Comparison of ENCODE assay signal across 18 cellular contexts in the genomic region with DNA sequence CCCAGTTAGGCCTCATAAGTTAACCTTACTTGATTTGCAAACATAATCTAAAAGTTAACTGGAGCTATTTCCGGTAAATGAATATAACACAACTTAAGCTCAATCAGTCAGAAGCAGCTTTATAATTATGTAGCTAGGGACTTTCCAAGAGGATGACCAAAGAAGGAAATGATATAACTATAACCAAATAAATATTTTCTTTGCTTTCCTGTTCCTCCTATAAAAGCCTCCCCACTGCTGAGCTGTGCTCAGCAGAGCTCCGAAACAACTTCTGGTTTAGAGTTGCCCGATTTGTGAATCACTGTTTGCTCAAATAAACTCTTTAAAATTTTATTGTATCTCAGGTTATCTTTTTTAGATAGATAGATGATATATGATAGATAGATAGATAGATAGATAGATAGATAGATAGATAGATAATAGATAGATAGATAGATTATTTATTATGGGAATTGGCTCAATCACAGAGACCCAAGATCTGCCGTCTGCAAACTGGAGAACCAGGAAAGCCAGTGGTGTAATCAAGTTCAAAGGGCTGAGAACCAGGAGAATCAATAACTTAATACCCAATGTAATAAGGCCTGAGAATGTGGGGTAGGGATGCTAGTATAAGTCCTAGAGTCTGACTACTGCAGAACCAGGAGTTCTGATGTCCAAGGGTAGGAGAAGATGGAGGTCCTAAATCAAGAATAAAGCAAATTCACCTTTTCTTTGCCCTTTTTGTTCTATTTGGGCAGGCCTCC. TPM values are rescaled to one million over a fixed set of nuclear protein-coding genes. Genes with fewer than 3 reads are reported as not detected.
DNase-seq lines count a peak whose midpoint lies in the region; ATAC-seq, FAIRE-seq and TF ChIP-seq lines count a peak whose summit lies in the region.
"Had no signal": no experiment of that assay in that cellular context is flagged by ENCODE, and none has a peak within 500 bp of the region (broad histone marks: within the 10 kb centered on the region; RNA-seq: fewer than 3 reads in every experiment).

No MANE protein-coding gene starts in this region.

- TF ChIP-seq POLR2A in K562 (conservative IDR thresholded peaks at IDR 0.05) (no peak), endothelial cell of umbilical vein (IDR thresholded peaks at IDR 0.05; ENCODE audit: low read depth, low read length) (no peak), breast epithelium (IDR thresholded peaks at IDR 0.05) (no peak)

- in situ Hi-C loops in K562 (cut with MboI), result no loop called here

- H3K4me3 ChIP-seq in LNCaP clone FGC (ENCODE audit: low read depth, low read length) (no peak overlapping the region), K562 (no peak overlapping the region), endothelial cell of umbilical vein (replicated peaks in 1 of 3; ENCODE audit: insufficient read depth in 1 of 3, low read depth in 1 of 3, low read length in 3 of 3) (no peak overlapping the region), breast epithelium (no peak overlapping the region)
- H3K4me3 ChIP-seq: GM23248, HAP-1 had no signal

- CTCF ChIA-PET in K562 (lab: Yijun Ruan, JAX; ENCODE audit: low intra/inter-chr PET ratio) (no interaction called here), endothelial cell of umbilical vein (lab: Charles Lee) (interaction anchor here (0.8 kb wide), 1 partner anchor 9 kb away, joined by 3 read pairs; no protein-coding TSS in a partner anchor)

- TF ChIP-seq EP300 in K562 (IDR thresholded peaks at IDR 0.05; ENCODE audit: low read length), result no peak

- H3K9ac ChIP-seq in K562 (ENCODE audit: insufficient read depth in 1 of 2, low read depth in 2 of 2, low read length in 2 of 2) (no peak overlapping the region), endothelial cell of umbilical vein (replicated peaks; ENCODE audit: extremely low read depth, insufficient read depth, low read length) (no peak overlapping the region)
- H3K9ac ChIP-seq: GM23248 had no signal

- no peaks in the 10 kb centered on the region for H3K9me3 ChIP-seq in K562 (replicated peaks; ENCODE audit: control insufficient read depth, insufficient read depth, low read depth, low read length)
- H3K9me3 ChIP-seq in endothelial cell of umbilical vein (replicated peaks; ENCODE audit: control insufficient read depth, insufficient read depth, low read length), result no peaks in the 10 kb centered on the region
- H3K9me3 ChIP-seq in breast epithelium, result no peaks in the 10 kb centered on the region
- H3K9me3 ChIP-seq: BE2C, Caco-2, HAP-1 had no signal

- DNase-seq in LNCaP clone FGC (ENCODE audit: low read depth) (peak; percentile 48), K562 (ENCODE audit: extremely low read depth in 1 of 4, low spot score in 3 of 4) (no peak), endothelial cell of umbilical vein (ENCODE audit: low read depth, low spot score) (peak; percentile 9), breast epithelium (ENCODE audit: low spot score in 2 of 2) (no peak), putamen (ENCODE audit: low spot score) (no peak)
- no peak for DNase-seq in stimulated activated CD4-positive, alpha-beta T cell treated with anti-CD3 and anti-CD28 coated beads, Interleukin-2, amount 100 ng/mL, for 24 hours
- DNase-seq: ACHN; BE2C; C1 segment of cervical spinal cord; Caco-2; CD4-positive, CD25-positive, alpha-beta regulatory T cell; GDM1; GM23248 had no signal

- H2AFZ ChIP-seq in K562 (ENCODE audit: low read depth, low read length), result no peak overlapping the region
- H2AFZ ChIP-seq in endothelial cell of umbilical vein (ENCODE audit: low read depth, low read length), result no peak overlapping the region
- H2AFZ ChIP-seq: GM23248 had no signal

- TF ChIP-seq CTCF in LNCaP clone FGC (IDR thresholded peaks at IDR 0.05; ENCODE audit: control insufficient read depth, extremely low read depth, insufficient read depth) (no peak), K562 (IDR thresholded peaks at IDR 0.05 in 2 of 3, conservative IDR thresholded peaks at IDR 0.05 in 1 of 3; ENCODE audit: insufficient read depth in 2 of 3, low read depth in 1 of 3, low read length in 3 of 3) (no peak), endothelial cell of umbilical vein (IDR thresholded peaks at IDR 0.05; ENCODE audit: extremely low read depth in 1 of 2, insufficient read depth in 1 of 2, low read depth in 1 of 2, low read length in 2 of 2) (no peak), breast epithelium (IDR thresholded peaks at IDR 0.05) (no peak)

- no peaks in the 10 kb centered on the region for H3K27me3 ChIP-seq in K562 (ENCODE audit: control insufficient read depth in 2 of 2, insufficient read depth in 2 of 2, low read length in 2 of 2)
- no peaks in the 10 kb centered on the region for H3K27me3 ChIP-seq in endothelial cell of umbilical vein (ENCODE audit: control insufficient read depth in 2 of 2, insufficient read depth in 2 of 2, low read length in 2 of 2)
- no peaks in the 10 kb centered on the region for H3K27me3 ChIP-seq in breast epithelium
- H3K27me3 ChIP-seq: BE2C had no signal

- intact Hi-C loops in K562 (cut with micrococcal nuclease), result no loop called here
- intact Hi-C loops in endothelial cell of umbilical vein (cut with micrococcal nuclease), result no loop called here
- intact Hi-C loops in breast epithelium (cut with DNase I; ENCODE audit: low total_unique reads), result no loop called here

- no peaks in the 10 kb centered on the region for H4K20me1 ChIP-seq in K562 (replicated peaks; ENCODE audit: control insufficient read depth, insufficient read depth, low read length)
- H4K20me1 ChIP-seq in endothelial cell of umbilical vein (replicated peaks; ENCODE audit: control insufficient read depth, extremely low read depth, insufficient read depth, low read length), result no peaks in the 10 kb centered on the region

- H3K9me1 ChIP-seq in K562 (ENCODE audit: control insufficient read depth, insufficient read depth, low read length), result no peaks in the 10 kb centered on the region
- no peaks in the 10 kb centered on the region for H3K9me1 ChIP-seq in endothelial cell of umbilical vein (replicated peaks; ENCODE audit: control insufficient read depth, extremely low read depth, insufficient read depth, low read length)

- H3K27ac ChIP-seq in K562 (ENCODE audit: extremely low read depth, low read depth, low read length), result no peak overlapping the region
- no peak overlapping the region for H3K27ac ChIP-seq in endothelial cell of umbilical vein (ENCODE audit: insufficient read depth, low read depth, low read length)
- no peak overlapping the region for H3K27ac ChIP-seq in breast epithelium
- H3K27ac ChIP-seq: GM23248, HL-60 had no signal

- BruUV-seq in K562 (replicated peaks; lab: Mats Ljungman, UMichigan) (no TSS peak), endothelial cell of umbilical vein (replicated peaks; lab: Mats Ljungman, UMichigan) (no TSS peak)

- H3K36me3 ChIP-seq in K562 (ENCODE audit: control insufficient read depth, insufficient read depth, low read length) (peaks cover 30% of the 10 kb centered on the region), endothelial cell of umbilical vein (ENCODE audit: control insufficient read depth in 2 of 2, extremely low read depth in 1 of 2, insufficient read depth in 2 of 2, low read length in 2 of 2) (no peaks in the 10 kb centered on the region), breast epithelium (peaks cover 5% of the 10 kb centered on the region)
- H3K36me3 ChIP-seq: BE2C had no signal

- no peaks in the 10 kb centered on the region for H3K79me2 ChIP-seq in K562 (ENCODE audit: control insufficient read depth, insufficient read depth, low read length)
- H3K79me2 ChIP-seq in endothelial cell of umbilical vein (ENCODE audit: control insufficient read depth, insufficient read depth, low read length), result no peaks in the 10 kb centered on the region

- H3K4me1 ChIP-seq in K562 (replicated peaks in 1 of 2; ENCODE audit: control insufficient read depth in 2 of 2, insufficient read depth in 2 of 2, low read length in 2 of 2), result no peaks in the 10 kb centered on the region
- no peaks in the 10 kb centered on the region for H3K4me1 ChIP-seq in endothelial cell of umbilical vein (ENCODE audit: control insufficient read depth, extremely low read depth, insufficient read depth, low read length)
- no peaks in the 10 kb centered on the region for H3K4me1 ChIP-seq in breast epithelium
- H3K4me1 ChIP-seq: BE2C, Caco-2 had no signal

- POLR2A ChIA-PET in K562 (lab: Yijun Ruan, JAX), result no interaction called here
- POLR2A ChIA-PET in endothelial cell of umbilical vein (lab: Charles Lee), result no interaction called here

- FAIRE-seq in K562 (lab: Jason Lieb, UNC) (no peak), endothelial cell of umbilical vein (lab: Jason Lieb, UNC) (no peak)
- FAIRE-seq: D721Med, GM12892, GM18507 had no signal

- no peak overlapping the region for H3K4me2 ChIP-seq in K562 (ENCODE audit: insufficient read depth, low read length)
- no peak overlapping the region for H3K4me2 ChIP-seq in endothelial cell of umbilical vein (ENCODE audit: insufficient read depth, low read length)

- dilution Hi-C loops in endothelial cell of umbilical vein (cut with MboI; ENCODE audit: extremely low pct_ligation_motif_present, low sequenced_read_pairs), result no loop called here

- no peak for ATAC-seq in K562

- TF ChIP-seq RAD21 in K562 (CRISPR knock-in tag; conservative IDR thresholded peaks at IDR 0.05 in 1 of 2, IDR thresholded peaks at IDR 0.05 in 1 of 2), result no peak

- 92% methylated on average over 4 of the region's 4 CpGs for WGBS in K562 (ENCODE audit: insufficient coverage, low coverage, missing lambda C conversion rate)

RNA-seq across cellular contexts. Expression of a gene that starts 19.4 kb away (rescaled TPM):
- total RNA-seq in K562 (2011; cell fraction: chromatin; rRNA removed; ENCODE audit: low replicate concordance), result 82.5 and 141 TPM in 2 replicates
- 57.0 and 72.8 TPM in 2 replicates for total RNA-seq in K562 (2011; cell fraction: nucleolus; rRNA removed)
- total RNA-seq in K562 (2011; cell fraction: nucleoplasm; rRNA removed), result 97.9 and 121 TPM in 2 replicates
- 18.9 and 19.7 TPM in 2 replicates for total RNA-seq in K562 (2014; rRNA removed)
- 48.0 and 59.1 TPM in 2 replicates for total RNA-seq in K562 (2014; rRNA removed; fragmentation: Illumina TruSeq; extraction: Trizol)
- total RNA-seq in K562 (2015; rRNA removed; fragmentation: Illumina TruSeq; extraction: Trizol), result 38.1 and 40.6 TPM in 2 replicates
- total RNA-seq in K562 (2021), result 32.7 and 33.4 TPM in 2 replicates
- 48.6 and 57.1 TPM in 2 replicates for polyA plus RNA-seq in K562 (2011; rRNA removed)
- polyA plus RNA-seq in K562 (2011; cell fraction: cytosol; rRNA removed), result 6.0 and 18.4 TPM in 2 replicates
- 70.7 and 103 TPM in 2 replicates for polyA plus RNA-seq in K562 (2011; cell fraction: nucleus; rRNA removed)
- polyA plus RNA-seq in K562 (2012), result 17.7 and 27.7 TPM in 2 replicates
- 33.3 and 36.8 TPM in 2 replicates for polyA plus RNA-seq in K562 (2014; fragmentation: Illumina TruSeq; extraction: Trizol)
- 10 to 100 TPM; 47.5 to 51.5 TPM for polyA plus RNA-seq in K562 (2014; fragmentation: Nextera tagmentation; extraction: Ambion mirVana)
- 31.6 TPM in 2 replicates for polyA plus RNA-seq in K562 (2014; rRNA removed)
- 61.5 and 79.9 TPM in 2 replicates for polyA minus RNA-seq in K562 (2011; rRNA and poly(A)+ RNA removed)
- polyA minus RNA-seq in K562 (2011; cell fraction: cytosol; rRNA and poly(A)+ RNA removed), result 15.1 and 17.8 TPM in 2 replicates
- polyA minus RNA-seq in K562 (2011; cell fraction: nucleus; rRNA and poly(A)+ RNA removed), result 117 and 186 TPM in 2 replicates
- 11.5 and 11.6 TPM in 2 replicates for total RNA-seq in endothelial cell of umbilical vein
- 3.5 and 5.3 TPM in 2 replicates for polyA plus RNA-seq in endothelial cell of umbilical vein
- polyA plus RNA-seq in endothelial cell of umbilical vein (2011; cell fraction: cytosol; rRNA removed), result 3.3 and 4.1 TPM in 2 replicates
- 24.5 and 37.1 TPM in 2 replicates for polyA plus RNA-seq in endothelial cell of umbilical vein (2011; cell fraction: nucleus; rRNA removed)
- 6.8 and 7.5 TPM in 2 replicates for polyA plus RNA-seq in endothelial cell of umbilical vein (2012)
- 21.6 and 29.2 TPM in 2 replicates for polyA minus RNA-seq in endothelial cell of umbilical vein
- polyA minus RNA-seq in endothelial cell of umbilical vein (2011; cell fraction: cytosol; rRNA and poly(A)+ RNA removed), result 10.2 TPM
- 56.3 and 79.0 TPM in 2 replicates for polyA minus RNA-seq in endothelial cell of umbilical vein (2011; cell fraction: nucleus; rRNA and poly(A)+ RNA removed)
- 10 to 100 TPM; 13.1 to 31.8 (median 28.5) TPM for total RNA-seq in breast epithelium

Comparison
In these comparisons a context has a peak if more than half of its experiments do, and no peak if none do; other contexts are left out.
1. DNase-seq: peak in LNCaP clone FGC (single experiment) and endothelial cell of umbilical vein (single experiment); none in K562 (0 of 4), breast epithelium (0 of 2), stimulated activated CD4-positive, alpha-beta T cell treated with anti-CD3 and anti-CD28 coated beads, Interleukin-2, amount 100 ng/mL, for 24 hours (0 of 2) and putamen (single experiment).